In the genomic region with DNA sequence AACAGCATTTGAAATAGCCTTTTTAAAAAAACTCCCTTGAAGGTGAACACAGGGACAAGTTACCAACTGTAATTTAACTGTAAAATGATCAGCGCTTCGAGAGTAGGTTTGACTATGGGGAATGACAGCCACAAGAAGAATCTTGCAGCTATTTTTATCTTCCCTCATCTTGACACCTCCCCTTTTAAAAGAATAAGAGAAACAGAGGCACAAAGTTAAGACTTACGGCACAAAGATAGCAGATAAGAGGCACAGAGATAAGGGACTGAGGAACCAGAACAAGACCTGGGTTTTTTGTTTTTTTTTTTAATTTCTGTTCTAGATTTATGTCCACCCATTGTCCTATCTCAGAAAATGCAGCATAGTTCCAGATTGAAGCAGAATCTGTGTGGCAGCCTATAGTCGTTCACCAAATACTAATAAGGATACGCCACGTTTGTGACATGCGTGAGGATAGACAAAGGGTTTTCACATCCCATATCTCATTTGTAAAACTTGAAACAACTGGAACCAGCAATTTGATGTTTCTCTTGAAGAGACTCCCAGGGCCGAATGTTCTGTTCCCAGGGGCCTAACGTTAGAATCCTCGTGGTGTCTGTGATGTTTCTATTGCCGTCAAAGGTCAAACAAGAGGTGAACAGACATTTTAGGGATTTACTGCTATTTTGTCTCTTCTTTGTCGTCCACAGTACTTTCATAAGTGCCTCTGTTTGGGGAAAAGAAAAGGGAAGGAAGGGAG, we compare ENCODE assay signal across 1 cellular context.
TF ChIP-seq lines count a peak whose summit lies in the region.

No MANE protein-coding gene starts in this region.

TF ChIP-seq in HepG2, 621 proteins besides CTCF, POLR2A, EP300 and RAD21 (continued from another document):
- TF ChIP-seq HNRNPUL1 (IDR thresholded peaks at IDR 0.05; ENCODE audit: low read depth, low read length) (no peak), SRY (CRISPR knock-in tag; IDR thresholded peaks at IDR 0.05) (no peak), MATR3 (CRISPR knock-in tag; IDR thresholded peaks at IDR 0.05) (no peak), MYNN (CRISPR knock-in tag; IDR thresholded peaks at IDR 0.05; ENCODE audit: low read depth) (no peak)
